Comparison of ENCODE assay signal across 21 cellular contexts in genomic region chr18:75054611-75055010, GRCh38.
"Had no signal": no experiment of that assay in that cellular context is flagged by ENCODE, and none has a peak within 500 bp of the region (broad histone marks: within the 10 kb centered on the region; RNA-seq: fewer than 3 reads in every experiment).

No MANE protein-coding gene starts in this region.

- H3K4me3 Mint-ChIP-seq: IgD-negative memory B cell, T-cell had no signal

- H3K27ac ChIP-seq: HL-60, KMS-11, RWPE1 had no signal

- FAIRE-seq: HTR-8/SVneo, K562 had no signal

- H3K27ac Mint-ChIP-seq: T-cell had no signal

- H3K4me3 ChIP-seq: K562 had no signal

- H3K27me3 Mint-ChIP-seq: IgD-negative memory B cell, T-cell had no signal

- H3K9ac ChIP-seq: KMS-11, SK-N-SH had no signal

- H3K9me3 Mint-ChIP-seq: IgD-negative memory B cell, T-cell had no signal

- H3K9me3 ChIP-seq: SK-N-SH had no signal

- DNase-seq: Kasumi-1, MV-4-11, NCI-H1048, NCI-H1105, NCI-H1436 treated with DMSO at 0.1 percent for 48 hours, NCI-H187 treated with DMSO at 0.1 percent for 48 hours, NCI-H2029 treated with DMSO at 0.1 percent for 48 hours, NCI-H2107, NCI-H2227 treated with DMSO at 0.1 percent for 48 hours, NCI-H748 treated with DMSO at 0.1 percent for 48 hours, PC-3, SHP77, SK-N-SH, SW 1271, T-cell had no signal
